ENCODE assay signal across 1 cellular context in genomic region chr1:156502749-156503671, GRCh38.
TF ChIP-seq lines count a peak whose summit lies in the region.

No MANE protein-coding gene starts in this region.

TF ChIP-seq in A549, 52 proteins besides CTCF, POLR2A, EP300 and RAD21 (continued from another document):
- TF ChIP-seq HOXA7 (CRISPR knock-in tag; IDR thresholded peaks at IDR 0.05) (0 out of 2 replicates have a peak, but pooled peaks have one; percentile 43), USF2 (IDR thresholded peaks at IDR 0.05) (no peak), CEBPB (IDR thresholded peaks at IDR 0.05) (no peak), HDAC2 (IDR thresholded peaks at IDR 0.05) (no peak), ZSCAN20 (CRISPR knock-in tag; IDR thresholded peaks at IDR 0.05) (0 out of 2 replicates have a peak, but pooled peaks have one; percentile 70), E2F6 (IDR thresholded peaks at IDR 0.05; ENCODE audit: borderline replicate concordance, low read depth) (peak; percentile 99), BCL3 (IDR thresholded peaks at IDR 0.05) (no peak), RARB (CRISPR knock-in tag; IDR thresholded peaks at IDR 0.05) (no peak), POLR2AphosphoS2 (conservative IDR thresholded peaks at IDR 0.05; ENCODE audit: low read length) (no peak)
